ENCODE assay signal across 8 cellular contexts in genomic region chr19:41323430-41324125, GRCh38. TPM values are rescaled to one million over a fixed set of nuclear protein-coding genes. Genes with fewer than 3 reads are reported as not detected.
DNase-seq lines count a peak whose midpoint lies in the region; ATAC-seq and TF ChIP-seq lines count a peak whose summit lies in the region.

No MANE protein-coding gene starts in this region.

- peak overlapping the region in 1 of 2 donors; percentile 45 for H3K9ac ChIP-seq in mucosa of rectum (ENCODE audit: low read depth in 1 of 2, low read length in 2 of 2)

- H3K4me3 ChIP-seq in Peyer's patch (no peak overlapping the region), dorsolateral prefrontal cortex (no peak overlapping the region), mucosa of rectum (ENCODE audit: low read length in 2 of 2) (no peak overlapping the region), HAP-1 (no peak overlapping the region)

- H3K9me3 ChIP-seq in Peyer's patch: no peaks in the 10 kb centered on the region
- no peaks in the 10 kb centered on the region for H3K9me3 ChIP-seq in mucosa of rectum (ENCODE audit: control insufficient read depth in 2 of 2, low read length in 2 of 2)
- H3K9me3 ChIP-seq in HAP-1: no peaks in the 10 kb centered on the region

- peaks cover 0 to 35% (median 0%) of the 10 kb centered on the region in 3 donors for H3K36me3 ChIP-seq in Peyer's patch
- peaks cover 24 to 34% of the 10 kb centered on the region in 2 donors for H3K36me3 ChIP-seq in mucosa of rectum (ENCODE audit: control insufficient read depth in 2 of 2, insufficient read depth in 2 of 2, low read length in 2 of 2)
- peaks cover 49% of the 10 kb centered on the region for H3K36me3 ChIP-seq in HAP-1 (replicated peaks)

- intact Hi-C loops in dorsolateral prefrontal cortex (cut with DNase I): no loop called here

- DNase-seq in ELR (ENCODE audit: low read depth) (peak; percentile 93), Peyer's patch (peak in 1 of 3 donors; percentile 59), dorsolateral prefrontal cortex (no peak), germinal center (ENCODE audit: low spot score) (no peak), HAP-1 (ENCODE audit: low spot score in 2 of 2) (no peak)

- H3K27ac ChIP-seq in Peyer's patch (peak overlapping the region; percentile 74 to 87 (median 80)), dorsolateral prefrontal cortex (peak overlapping the region in 55 of 59 donors; percentile 15 to 94 (median 85)), mucosa of rectum (ENCODE audit: low read depth in 2 of 2, low read length in 2 of 2) (peak overlapping the region; percentile 75 to 83)

- no peak for TF ChIP-seq CTCF in Peyer's patch (IDR thresholded peaks at IDR 0.05)
- no peak for TF ChIP-seq CTCF in dorsolateral prefrontal cortex (IDR thresholded peaks at IDR 0.05 in 54 of 56, conservative IDR thresholded peaks at IDR 0.05 in 2 of 56; ENCODE audit: low read depth in 1 of 56, partially characterized antibody in 56 of 56)

- no peak for TF ChIP-seq POLR2A in Peyer's patch (IDR thresholded peaks at IDR 0.05)

- in situ Hi-C loops in HAP-1 (cut with MboI; ENCODE audit: low sequenced_read_pairs): no loop called here

- H3K4me1 ChIP-seq in Peyer's patch: peaks cover 9 to 71% (median 42%) of the 10 kb centered on the region in 4 donors
- H3K4me1 ChIP-seq in mucosa of rectum (ENCODE audit: control insufficient read depth in 2 of 2, insufficient read depth in 2 of 2, low read length in 2 of 2): peaks cover 49 to 56% of the 10 kb centered on the region in 2 donors
- H3K4me1 ChIP-seq in HAP-1: no peaks in the 10 kb centered on the region

- H3K27me3 ChIP-seq in Peyer's patch (no peaks in the 10 kb centered on the region), dorsolateral prefrontal cortex (peaks cover 0 to 8% (median 0%) of the 10 kb centered on the region in 45 donors), mucosa of rectum (ENCODE audit: control insufficient read depth in 2 of 2, insufficient read depth in 2 of 2, low read length in 2 of 2) (peaks cover 4 to 13% of the 10 kb centered on the region in 2 donors), HAP-1 (ENCODE audit: low read depth) (no peaks in the 10 kb centered on the region)

- ATAC-seq in HG02642 (IDR thresholded peaks at IDR 0.05; ENCODE audit: poor library complexity, unreplicated experiment): no peak
- no peak for ATAC-seq in HG03469 (IDR thresholded peaks at IDR 0.05; ENCODE audit: unreplicated experiment)

RNA-seq across cellular contexts. Expression of gene CCDC97, which starts 13.6 kb away (rescaled TPM):
- total RNA-seq in Peyer's patch: 10 to 100 TPM; 17.9 to 33.0 (median 29.6) TPM
- 10 to 100 TPM; 18.1 to 45.4 (median 26.0) TPM for total RNA-seq in dorsolateral prefrontal cortex

RNA-seq across cellular contexts. Expression of gene TGFB1, which starts 30.1 kb away (rescaled TPM):
- total RNA-seq in Peyer's patch: 10 to 100 TPM in 3 of 4 donors, 1 to 10 TPM in 1; 6.8 to 80.9 (median 22.9) TPM
- 10 to 100 TPM in 104 of 120 experiments, 1 to 10 TPM in 16; 4.3 to 34.6 (median 13.8) TPM for total RNA-seq in dorsolateral prefrontal cortex

RNA-seq across cellular contexts. Expression of gene B9D2, which starts 40.4 kb away (rescaled TPM):
- 1 to 10 TPM in 3 of 4 donors, not detected in 1; 3.6 to 6.8 (median 3.8) TPM for total RNA-seq in Peyer's patch
- 10 to 100 TPM in 4 of 120 experiments, 1 to 10 TPM in 116; 3.0 to 12.9 (median 6.6) TPM for total RNA-seq in dorsolateral prefrontal cortex

RNA-seq across cellular contexts. Expression of gene TMEM91, which starts 52.8 kb away (rescaled TPM):
- 10 to 100 TPM in 2 of 4 donors, 1 to 10 TPM in 2; 8.3 to 19.6 (median 11.0) TPM for total RNA-seq in Peyer's patch
- 10 to 100 TPM in 118 of 120 experiments, 1 to 10 TPM in 2; 8.6 to 26.9 (median 16.5) TPM for total RNA-seq in dorsolateral prefrontal cortex

RNA-seq across cellular contexts. Expression of gene HNRNPUL1, which starts 59.4 kb away (rescaled TPM):
- total RNA-seq in Peyer's patch (100 to 1,000 TPM; 123 to 244 (median 167) TPM), dorsolateral prefrontal cortex (100 to 1,000 TPM in 114 of 120 experiments, 10 to 100 TPM in 6; 92.7 to 156 (median 118) TPM)
